In genomic region chr18:62992877-62993365, GRCh38 we compare ENCODE assay signal across 16 cellular contexts.
DNase-seq lines count a peak whose midpoint lies in the region; ATAC-seq and TF ChIP-seq lines count a peak whose summit lies in the region.
"Had no signal": no experiment of that assay in that cellular context is flagged by ENCODE, and none has a peak within 500 bp of the region (broad histone marks: within the 10 kb centered on the region; RNA-seq: fewer than 3 reads in every experiment).

No MANE protein-coding gene starts in this region.

- H3K36me3 Mint-ChIP-seq in mesothelial cell of epicardium: peaks cover 1% of the 10 kb centered on the region
- no peaks in the 10 kb centered on the region for H3K36me3 Mint-ChIP-seq in effector memory CD8-positive, alpha-beta T cell (ENCODE audit: insufficient read depth)
- H3K36me3 Mint-ChIP-seq: CD14-positive monocyte; CD4-positive, alpha-beta memory T cell had no signal

- H3K4me3 Mint-ChIP-seq in mesothelial cell of epicardium: no peak overlapping the region
- no peak overlapping the region for H3K4me3 Mint-ChIP-seq in effector memory CD8-positive, alpha-beta T cell
- H3K4me3 Mint-ChIP-seq: CD14-positive monocyte; CD4-positive, alpha-beta memory T cell had no signal

- intact Hi-C loops in cardiac septum (cut with DNase I) (no loop called here), Right ventricle myocardium superior (cut with DNase I) (no loop called here), spleen (cut with DNase I; ENCODE audit: low total_unique reads) (no loop called here)

- ATAC-seq in Right ventricle myocardium superior (ENCODE audit: poor library complexity): no peak
- ATAC-seq in effector memory CD8-positive, alpha-beta T cell (replicated peaks): no peak
- no peak for ATAC-seq in GM21528 (IDR thresholded peaks at IDR 0.05; ENCODE audit: low FRiP score, unreplicated experiment)
- ATAC-seq: HepG2 had no signal

- H3K9me3 Mint-ChIP-seq in mesothelial cell of epicardium: no peaks in the 10 kb centered on the region
- H3K9me3 Mint-ChIP-seq in effector memory CD8-positive, alpha-beta T cell: no peaks in the 10 kb centered on the region
- H3K9me3 Mint-ChIP-seq: CD4-positive, alpha-beta memory T cell had no signal

- peaks cover 0 to 20% (median 0%) of the 10 kb centered on the region in 7 donors for H3K27me3 ChIP-seq in spleen (replicated peaks in 1 of 7)
- H3K27me3 ChIP-seq: BLaER1 had no signal

- no peak overlapping the region for H3K4me3 ChIP-seq in spleen
- H3K4me3 ChIP-seq: BLaER1, GM23248, HAP-1 had no signal

- no peak for TF ChIP-seq POLR2A in spleen (IDR thresholded peaks at IDR 0.05)

- peaks cover 10% of the 10 kb centered on the region for H3K27me3 Mint-ChIP-seq in mesothelial cell of epicardium (ENCODE audit: low read depth)
- peaks cover 44 to 62% of the 10 kb centered on the region in 2 donors for H3K27me3 Mint-ChIP-seq in effector memory CD8-positive, alpha-beta T cell

- no peaks in the 10 kb centered on the region for H3K36me3 ChIP-seq in spleen
- H3K36me3 ChIP-seq: BLaER1, HAP-1 had no signal

- H3K9me3 ChIP-seq in spleen: no peaks in the 10 kb centered on the region
- H3K9me3 ChIP-seq: BLaER1, HAP-1 had no signal

- WGBS in spleen, 5 donors: 89 to 99% (median 94%) methylated on average over 6 of the region's 6 CpGs

- TF ChIP-seq CTCF in mesothelial cell of epicardium (IDR thresholded peaks at IDR 0.05; ENCODE audit: unreplicated experiment) (no peak), spleen (IDR thresholded peaks at IDR 0.05 in 8 of 11, conservative IDR thresholded peaks at IDR 0.05 in 3 of 11) (no peak)

- H3K27ac Mint-ChIP-seq in mesothelial cell of epicardium: peak overlapping the region; percentile 19
- H3K27ac Mint-ChIP-seq in effector memory CD8-positive, alpha-beta T cell: no peak overlapping the region
- H3K27ac Mint-ChIP-seq: CD14-positive monocyte; CD4-positive, alpha-beta memory T cell had no signal

- peaks cover 6% of the 10 kb centered on the region for H3K4me1 Mint-ChIP-seq in mesothelial cell of epicardium
- no peaks in the 10 kb centered on the region for H3K4me1 Mint-ChIP-seq in effector memory CD8-positive, alpha-beta T cell (ENCODE audit: low read depth in 2 of 2)
- H3K4me1 Mint-ChIP-seq: CD14-positive monocyte; CD4-positive, alpha-beta memory T cell had no signal

- peak; percentile 51 for DNase-seq in cardiac septum (ENCODE audit: low spot score)
- no peak for DNase-seq in Right ventricle myocardium superior
- DNase-seq in mesothelial cell of epicardium (ENCODE audit: low spot score in 2 of 2, unreplicated experiment in 2 of 2): no peak
- peak; percentile 41 for DNase-seq in spleen
- no peak for DNase-seq in effector memory CD8-positive, alpha-beta T cell
- no peak for DNase-seq in NCI-H82 (lab: John Stamatoyannopoulos, UW)
- DNase-seq: 8988T; CD4-positive, alpha-beta memory T cell; DND-41; EL had no signal

- no peaks in the 10 kb centered on the region for H3K4me1 ChIP-seq in spleen

- H3K27ac ChIP-seq in spleen: no peak overlapping the region
- H3K27ac ChIP-seq: BLaER1, GM23248 had no signal

Comparison
In these comparisons a context has a peak if more than half of its experiments do, and no peak if none do; other contexts are left out.
1. DNase-seq: peak in cardiac septum (single experiment) and spleen (single experiment); none in Right ventricle myocardium superior (single experiment), mesothelial cell of epicardium (0 of 2), effector memory CD8-positive, alpha-beta T cell (0 of 3) and NCI-H82 (single experiment).